1 cellular context compared by ENCODE assay signal in the genomic region with DNA sequence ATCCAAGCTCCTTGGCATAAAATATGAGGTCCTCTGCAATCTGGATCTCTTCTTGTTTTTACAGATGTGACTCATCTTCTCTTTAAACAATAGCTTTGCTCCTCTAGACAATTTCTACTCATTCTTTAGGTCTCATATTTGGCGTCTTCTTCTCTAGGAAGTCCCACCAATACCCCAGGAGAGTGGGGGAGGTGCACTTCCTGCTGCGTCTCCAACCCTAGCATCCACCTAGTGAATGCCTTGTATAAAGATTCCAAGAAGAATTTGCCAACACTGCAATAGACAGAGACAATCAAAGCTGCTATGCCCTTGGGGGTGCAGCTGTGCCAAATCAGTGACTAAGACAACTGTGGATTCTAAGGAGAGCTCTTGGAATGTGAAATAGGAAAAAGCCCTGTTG.
TF ChIP-seq lines count a peak whose summit lies in the region.

No MANE protein-coding gene starts in this region.

TF ChIP-seq in A549, 52 proteins besides CTCF, POLR2A, EP300 and RAD21 (continued from another document):
- TF ChIP-seq, protein P1, sequence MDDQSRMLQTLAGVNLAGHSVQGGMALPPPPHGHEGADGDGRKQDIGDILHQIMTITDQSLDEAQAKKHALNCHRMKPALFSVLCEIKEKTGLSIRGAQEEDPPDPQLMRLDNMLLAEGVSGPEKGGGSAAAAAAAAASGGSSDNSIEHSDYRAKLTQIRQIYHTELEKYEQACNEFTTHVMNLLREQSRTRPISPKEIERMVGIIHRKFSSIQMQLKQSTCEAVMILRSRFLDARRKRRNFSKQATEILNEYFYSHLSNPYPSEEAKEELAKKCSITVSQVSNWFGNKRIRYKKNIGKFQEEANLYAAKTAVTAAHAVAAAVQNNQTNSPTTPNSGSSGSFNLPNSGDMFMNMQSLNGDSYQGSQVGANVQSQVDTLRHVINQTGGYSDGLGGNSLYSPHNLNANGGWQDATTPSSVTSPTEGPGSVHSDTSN (IDR thresholded peaks at IDR 0.05): no peak
- TF ChIP-seq NPAS2 (CRISPR knock-in tag; IDR thresholded peaks at IDR 0.05; ENCODE audit: borderline replicate concordance): no peak
